9 cellular contexts compared by ENCODE assay signal in genomic region chr1:244273845-244274619, GRCh38.
DNase-seq lines count a peak whose midpoint lies in the region; ATAC-seq and TF ChIP-seq lines count a peak whose summit lies in the region.
"Had no signal": no experiment of that assay in that cellular context is flagged by ENCODE, and none has a peak within 500 bp of the region (broad histone marks: within the 10 kb centered on the region; RNA-seq: fewer than 3 reads in every experiment).

No MANE protein-coding gene starts in this region.

- no peak for TF ChIP-seq CTCF in AG09319 (IDR thresholded peaks at IDR 0.05; ENCODE audit: low read depth, low read length)
- no peak for TF ChIP-seq CTCF in KMS-11 (conservative IDR thresholded peaks at IDR 0.05; ENCODE audit: low read depth, low read length)
- no peak for TF ChIP-seq CTCF in tibial artery (IDR thresholded peaks at IDR 0.05)
- TF ChIP-seq CTCF in GM20000 (IDR thresholded peaks at IDR 0.05; ENCODE audit: extremely low read depth, missing control alignments), result no peak

- peak; percentile 89 for DNase-seq in AG09319 (ENCODE audit: extremely low read depth, low read depth)
- DNase-seq in anterior cingulate cortex (lab: John Stamatoyannopoulos, UW), result peak in 32 of 58 donors; percentile 7 to 74 (median 30)
- peak; percentile 92 for DNase-seq in islet precursor cell
- peak; percentile 34 to 73 for DNase-seq in tibial artery
- DNase-seq in GM20000 (ENCODE audit: low spot score), result no peak
- DNase-seq in activated naive CD4-positive, alpha-beta T cell treated with anti-CD3 and anti-CD28 coated beads, Interleukin-2, amount 50 U/mL, for 16 hours, result no peak
- DNase-seq: activated naive CD8-positive, alpha-beta T cell treated with anti-CD3 and anti-CD28 coated beads, Interleukin-2, amount 10 ng/mL, durations not matched to agents 7 days and 5 days had no signal

- H3K27me3 ChIP-seq in KMS-11 (ENCODE audit: insufficient read depth, low read depth), result no peaks in the 10 kb centered on the region
- no peaks in the 10 kb centered on the region for H3K27me3 ChIP-seq in tibial artery

- no peak overlapping the region for H3K27ac ChIP-seq in KMS-11
- H3K27ac ChIP-seq in tibial artery, result peak overlapping the region; percentile 58 to 64

- H4K20me1 ChIP-seq in KMS-11 (ENCODE audit: insufficient read depth), result no peaks in the 10 kb centered on the region

- H3K36me3 ChIP-seq in KMS-11 (ENCODE audit: insufficient read depth), result no peaks in the 10 kb centered on the region
- no peaks in the 10 kb centered on the region for H3K36me3 ChIP-seq in tibial artery

- H3K9ac ChIP-seq in KMS-11, result no peak overlapping the region

- H3K4me3 ChIP-seq in KMS-11 (IDR thresholded peaks at IDR 0.05; ENCODE audit: insufficient read depth, low read depth, low read length) (no peak overlapping the region), tibial artery (peak overlapping the region; percentile 14 to 22)

- intact Hi-C loops in tibial artery (cut with DNase I; ENCODE audit: low total_unique reads), result loop anchor here (5.0 to 10.0 kb wide), 2 partner anchors 219 to 927 kb away; partner anchors contain the start of gene ZBTB18

- H3K4me2 ChIP-seq in KMS-11, result no peak overlapping the region

- no peak for ATAC-seq in HG03108 (IDR thresholded peaks at IDR 0.05; ENCODE audit: unreplicated experiment)

- H3K4me1 ChIP-seq in KMS-11 (ENCODE audit: low read depth, poor library complexity, severe bottlenecking) (peaks cover 14% of the 10 kb centered on the region), tibial artery (peaks cover 0 to 23% (median 11%) of the 10 kb centered on the region in 4 donors)

- peaks cover 0 to 9% (median 0%) of the 10 kb centered on the region in 3 donors for H3K9me3 ChIP-seq in tibial artery

- peak overlapping the region; percentile 36; the same call in 1 of the 2 replicates for H2AFZ ChIP-seq in KMS-11 (ENCODE audit: low read depth)

- H3K79me2 ChIP-seq in KMS-11 (ENCODE audit: insufficient read depth, low read depth), result no peaks in the 10 kb centered on the region

Comparison
In these comparisons a context has a peak if more than half of its experiments do, and no peak if none do; other contexts are left out.
1. DNase-seq: peak in AG09319 (single experiment), anterior cingulate cortex (32 of 58), islet precursor cell (single experiment) and tibial artery (2 of 2); none in GM20000 (single experiment) and activated naive CD4-positive, alpha-beta T cell treated with anti-CD3 and anti-CD28 coated beads, Interleukin-2, amount 50 U/mL, for 16 hours (single experiment).